1 cellular context compared by ENCODE assay signal in the genomic region with DNA sequence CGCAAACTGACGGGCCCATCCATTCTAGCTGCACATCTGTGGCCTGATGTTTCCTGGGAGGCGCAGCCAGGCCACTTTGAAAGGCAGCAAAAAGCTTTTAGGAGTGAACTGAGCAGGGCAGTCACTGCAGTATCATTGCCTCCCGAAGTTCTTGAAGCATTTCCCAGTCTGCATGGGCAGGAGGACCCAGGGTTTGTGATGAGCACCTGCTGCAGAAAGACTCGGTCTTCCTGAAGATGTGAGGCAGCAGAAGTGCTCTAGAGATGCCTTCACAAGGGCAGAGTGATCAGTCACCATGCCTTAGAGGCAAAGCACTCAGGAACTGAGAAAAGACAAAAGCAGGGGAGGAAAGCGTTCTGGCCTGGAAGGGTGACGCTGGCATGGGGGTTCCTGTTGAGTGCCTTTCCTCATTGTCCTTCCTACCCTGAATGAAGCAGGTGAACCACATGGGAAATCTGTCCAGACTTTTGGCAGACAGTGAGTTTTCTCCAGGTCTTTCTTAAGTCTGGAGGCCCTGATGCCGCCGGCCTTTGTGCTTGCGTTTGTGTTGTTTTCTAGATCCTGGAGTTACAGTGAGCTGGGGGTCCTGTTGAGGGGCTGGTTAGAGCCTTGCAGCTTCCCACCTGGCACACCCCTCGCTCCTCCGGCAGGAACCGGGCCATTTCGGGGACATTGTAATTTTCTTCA.
TF ChIP-seq lines count a peak whose summit lies in the region.

No MANE protein-coding gene starts in this region.

TF ChIP-seq in endothelial cell of umbilical vein, 7 proteins besides CTCF, POLR2A, EP300 and RAD21 (continued from another document):
- TF ChIP-seq GATA2 (IDR thresholded peaks at IDR 0.05; ENCODE audit: insufficient read depth, insufficient read length, low read depth, low read length): no peak
TF ChIP-seq in endothelial cell of umbilical vein: peak in this region for 0.
